In genomic region chr3:160133757-160134156, GRCh38 we compare ENCODE assay signal across 12 cellular contexts.
DNase-seq lines count a peak whose midpoint lies in the region; ATAC-seq and TF ChIP-seq lines count a peak whose summit lies in the region.
"Had no signal": no experiment of that assay in that cellular context is flagged by ENCODE, and none has a peak within 500 bp of the region (broad histone marks: within the 10 kb centered on the region; RNA-seq: fewer than 3 reads in every experiment).

No MANE protein-coding gene starts in this region.

- intact Hi-C loops in sciatic nerve (cut with DNase I): no loop called here

- H4K20me1 ChIP-seq in Loucy (ENCODE audit: insufficient read depth, low read length, poor library complexity, severe bottlenecking): no peaks in the 10 kb centered on the region

- no peak overlapping the region for H3K4me3 ChIP-seq in Loucy (ENCODE audit: low read length, poor library complexity, severe bottlenecking)
- H3K4me3 ChIP-seq: ascending aorta had no signal

- no peak overlapping the region for H3K4me2 ChIP-seq in Loucy (ENCODE audit: low read depth, low read length, poor library complexity, severe bottlenecking)

- no peaks in the 10 kb centered on the region for H3K36me3 Mint-ChIP-seq in chondrocyte (ENCODE audit: low read depth)

- H3K36me3 ChIP-seq in Loucy (ENCODE audit: insufficient read depth, low read length): no peaks in the 10 kb centered on the region
- H3K36me3 ChIP-seq: ascending aorta had no signal

- no peak overlapping the region for H3K27ac Mint-ChIP-seq in chondrocyte (ENCODE audit: unreplicated experiment)

- H3K4me3 Mint-ChIP-seq in chondrocyte (ENCODE audit: unreplicated experiment): no peak overlapping the region

- H3K9me3 ChIP-seq in Loucy (ENCODE audit: insufficient read depth, low read depth, low read length): no peaks in the 10 kb centered on the region
- H3K9me3 ChIP-seq: ascending aorta had no signal

- no peaks in the 10 kb centered on the region for H3K79me2 ChIP-seq in Loucy (ENCODE audit: insufficient read depth, low read length)

- H3K9me3 Mint-ChIP-seq in chondrocyte (ENCODE audit: low read depth): no peaks in the 10 kb centered on the region

- no peaks in the 10 kb centered on the region for H3K27me3 ChIP-seq in Loucy (ENCODE audit: insufficient read depth, low read length, poor library complexity, severe bottlenecking)
- H3K27me3 ChIP-seq: ascending aorta had no signal

- no peaks in the 10 kb centered on the region for H3F3A ChIP-seq in Loucy (ENCODE audit: low read depth)

- H3K27me3 Mint-ChIP-seq in chondrocyte (ENCODE audit: low read depth): no peaks in the 10 kb centered on the region

- no peak for ATAC-seq in sciatic nerve
- ATAC-seq in GM19455 (IDR thresholded peaks at IDR 0.05; ENCODE audit: unreplicated experiment): no peak
- no peak for ATAC-seq in HG02759 (IDR thresholded peaks at IDR 0.05; ENCODE audit: unreplicated experiment)

- H2AFZ ChIP-seq in Loucy (ENCODE audit: low read length): no peak overlapping the region

- peaks cover 35% of the 10 kb centered on the region for H3K4me1 Mint-ChIP-seq in chondrocyte (ENCODE audit: low read depth)

- DNase-seq in ELR (ENCODE audit: low read depth): peak; percentile 33
- DNase-seq in chondrocyte (ENCODE audit: low spot score): no peak
- peak; percentile 43 to 53 for DNase-seq in lung microvascular endothelial cell (ENCODE audit: low read depth in 2 of 2)
- no peak for DNase-seq in sciatic nerve (ENCODE audit: low spot score)
- no peak for DNase-seq in NCI-H1694 (lab: John Stamatoyannopoulos, UW)
- DNase-seq: activated CD8-positive, alpha-beta memory T cell treated with anti-CD3 and anti-CD28 coated beads, Interleukin-2, amount 50 U/mL, for 48 hours; mesenchymal stem cell; NCI-H2227 treated with DMSO at 0.1 percent for 48 hours had no signal

- TF ChIP-seq CTCF in Loucy (conservative IDR thresholded peaks at IDR 0.05; ENCODE audit: low read length) (peak; percentile 54), chondrocyte (IDR thresholded peaks at IDR 0.05) (peak; percentile 42)

- no peaks in the 10 kb centered on the region for H3K9me2 ChIP-seq in Loucy (replicated peaks; ENCODE audit: low read depth, low read length)

- peaks cover 23% of the 10 kb centered on the region for H3K4me1 ChIP-seq in Loucy (ENCODE audit: insufficient read depth, low read length, poor library complexity, severe bottlenecking)
- H3K4me1 ChIP-seq: ascending aorta had no signal

- no peak overlapping the region for H3K9ac ChIP-seq in Loucy (ENCODE audit: low read depth, low read length, poor library complexity, severe bottlenecking)

Comparison
In these comparisons a context has a peak if more than half of its experiments do, and no peak if none do; other contexts are left out.
1. DNase-seq: peak in ELR (single experiment) and lung microvascular endothelial cell (2 of 2); none in chondrocyte (single experiment), sciatic nerve (single experiment) and NCI-H1694 (single experiment).